ENCODE assay signal across 1 cellular context in genomic region chr2:69012310-69013122, GRCh38.
TF ChIP-seq lines count a peak whose summit lies in the region.

No MANE protein-coding gene starts in this region.

TF ChIP-seq in HEK293, 187 proteins besides CTCF, POLR2A, EP300 and RAD21 (continued from another document):
- TF ChIP-seq PATZ1 (tag by site-specific recombination; IDR thresholded peaks at IDR 0.05) (peak; percentile 89), ZNF394 (tag by site-specific recombination; IDR thresholded peaks at IDR 0.05; ENCODE audit: borderline replicate concordance) (no peak), HOXD13 (CRISPR knock-in tag; IDR thresholded peaks at IDR 0.05; ENCODE audit: borderline replicate concordance) (no peak), ZNF121 (tag by site-specific recombination; IDR thresholded peaks at IDR 0.05) (no peak), ZNF426 (tag by site-specific recombination; IDR thresholded peaks at IDR 0.05) (no peak), ZBTB11 (tag by site-specific recombination; conservative IDR thresholded peaks at IDR 0.05; ENCODE audit: low read depth) (no peak), HOXA7 (CRISPR knock-in tag; IDR thresholded peaks at IDR 0.05; ENCODE audit: borderline replicate concordance) (no peak), KLF16 (tag by site-specific recombination; IDR thresholded peaks at IDR 0.05) (peak; percentile 63), ZBTB6 (tag by site-specific recombination; IDR thresholded peaks at IDR 0.05) (no peak), GFI1B (tag by site-specific recombination; IDR thresholded peaks at IDR 0.05) (no peak), ZNF10 (tag by site-specific recombination; IDR thresholded peaks at IDR 0.05) (no peak), ZNF785 (tag by site-specific recombination; IDR thresholded peaks at IDR 0.05) (no peak), ZNF560 (tag by site-specific recombination; IDR thresholded peaks at IDR 0.05; ENCODE audit: borderline replicate concordance) (no peak)
TF ChIP-seq in HEK293: peak in this region for 17.
